ENCODE assay signal across 1 cellular context in the genomic region with DNA sequence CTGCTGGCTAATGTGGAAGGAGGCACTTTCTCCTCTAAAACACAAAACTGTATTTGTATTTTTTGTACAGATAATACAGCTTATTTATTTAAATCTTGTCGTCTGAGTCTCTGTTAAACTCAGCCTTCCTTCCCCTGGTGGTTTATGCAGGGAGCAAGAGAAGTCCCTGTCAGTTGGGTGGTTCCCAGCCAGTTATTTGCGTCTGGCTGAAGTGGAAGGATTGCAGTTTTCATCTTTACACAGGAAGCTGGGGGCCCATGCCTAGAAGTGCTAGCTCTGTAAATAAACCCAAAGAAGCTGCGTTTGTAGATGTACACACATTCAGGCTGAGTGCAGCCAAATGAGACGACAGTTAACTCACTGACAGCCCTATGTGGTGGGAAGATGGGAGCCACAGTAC.
TF ChIP-seq lines count a peak whose summit lies in the region.

No MANE protein-coding gene starts in this region.

TF ChIP-seq in H1, 55 proteins besides CTCF, POLR2A, EP300 and RAD21 (continued from another document):
- TF ChIP-seq, protein P1, sequence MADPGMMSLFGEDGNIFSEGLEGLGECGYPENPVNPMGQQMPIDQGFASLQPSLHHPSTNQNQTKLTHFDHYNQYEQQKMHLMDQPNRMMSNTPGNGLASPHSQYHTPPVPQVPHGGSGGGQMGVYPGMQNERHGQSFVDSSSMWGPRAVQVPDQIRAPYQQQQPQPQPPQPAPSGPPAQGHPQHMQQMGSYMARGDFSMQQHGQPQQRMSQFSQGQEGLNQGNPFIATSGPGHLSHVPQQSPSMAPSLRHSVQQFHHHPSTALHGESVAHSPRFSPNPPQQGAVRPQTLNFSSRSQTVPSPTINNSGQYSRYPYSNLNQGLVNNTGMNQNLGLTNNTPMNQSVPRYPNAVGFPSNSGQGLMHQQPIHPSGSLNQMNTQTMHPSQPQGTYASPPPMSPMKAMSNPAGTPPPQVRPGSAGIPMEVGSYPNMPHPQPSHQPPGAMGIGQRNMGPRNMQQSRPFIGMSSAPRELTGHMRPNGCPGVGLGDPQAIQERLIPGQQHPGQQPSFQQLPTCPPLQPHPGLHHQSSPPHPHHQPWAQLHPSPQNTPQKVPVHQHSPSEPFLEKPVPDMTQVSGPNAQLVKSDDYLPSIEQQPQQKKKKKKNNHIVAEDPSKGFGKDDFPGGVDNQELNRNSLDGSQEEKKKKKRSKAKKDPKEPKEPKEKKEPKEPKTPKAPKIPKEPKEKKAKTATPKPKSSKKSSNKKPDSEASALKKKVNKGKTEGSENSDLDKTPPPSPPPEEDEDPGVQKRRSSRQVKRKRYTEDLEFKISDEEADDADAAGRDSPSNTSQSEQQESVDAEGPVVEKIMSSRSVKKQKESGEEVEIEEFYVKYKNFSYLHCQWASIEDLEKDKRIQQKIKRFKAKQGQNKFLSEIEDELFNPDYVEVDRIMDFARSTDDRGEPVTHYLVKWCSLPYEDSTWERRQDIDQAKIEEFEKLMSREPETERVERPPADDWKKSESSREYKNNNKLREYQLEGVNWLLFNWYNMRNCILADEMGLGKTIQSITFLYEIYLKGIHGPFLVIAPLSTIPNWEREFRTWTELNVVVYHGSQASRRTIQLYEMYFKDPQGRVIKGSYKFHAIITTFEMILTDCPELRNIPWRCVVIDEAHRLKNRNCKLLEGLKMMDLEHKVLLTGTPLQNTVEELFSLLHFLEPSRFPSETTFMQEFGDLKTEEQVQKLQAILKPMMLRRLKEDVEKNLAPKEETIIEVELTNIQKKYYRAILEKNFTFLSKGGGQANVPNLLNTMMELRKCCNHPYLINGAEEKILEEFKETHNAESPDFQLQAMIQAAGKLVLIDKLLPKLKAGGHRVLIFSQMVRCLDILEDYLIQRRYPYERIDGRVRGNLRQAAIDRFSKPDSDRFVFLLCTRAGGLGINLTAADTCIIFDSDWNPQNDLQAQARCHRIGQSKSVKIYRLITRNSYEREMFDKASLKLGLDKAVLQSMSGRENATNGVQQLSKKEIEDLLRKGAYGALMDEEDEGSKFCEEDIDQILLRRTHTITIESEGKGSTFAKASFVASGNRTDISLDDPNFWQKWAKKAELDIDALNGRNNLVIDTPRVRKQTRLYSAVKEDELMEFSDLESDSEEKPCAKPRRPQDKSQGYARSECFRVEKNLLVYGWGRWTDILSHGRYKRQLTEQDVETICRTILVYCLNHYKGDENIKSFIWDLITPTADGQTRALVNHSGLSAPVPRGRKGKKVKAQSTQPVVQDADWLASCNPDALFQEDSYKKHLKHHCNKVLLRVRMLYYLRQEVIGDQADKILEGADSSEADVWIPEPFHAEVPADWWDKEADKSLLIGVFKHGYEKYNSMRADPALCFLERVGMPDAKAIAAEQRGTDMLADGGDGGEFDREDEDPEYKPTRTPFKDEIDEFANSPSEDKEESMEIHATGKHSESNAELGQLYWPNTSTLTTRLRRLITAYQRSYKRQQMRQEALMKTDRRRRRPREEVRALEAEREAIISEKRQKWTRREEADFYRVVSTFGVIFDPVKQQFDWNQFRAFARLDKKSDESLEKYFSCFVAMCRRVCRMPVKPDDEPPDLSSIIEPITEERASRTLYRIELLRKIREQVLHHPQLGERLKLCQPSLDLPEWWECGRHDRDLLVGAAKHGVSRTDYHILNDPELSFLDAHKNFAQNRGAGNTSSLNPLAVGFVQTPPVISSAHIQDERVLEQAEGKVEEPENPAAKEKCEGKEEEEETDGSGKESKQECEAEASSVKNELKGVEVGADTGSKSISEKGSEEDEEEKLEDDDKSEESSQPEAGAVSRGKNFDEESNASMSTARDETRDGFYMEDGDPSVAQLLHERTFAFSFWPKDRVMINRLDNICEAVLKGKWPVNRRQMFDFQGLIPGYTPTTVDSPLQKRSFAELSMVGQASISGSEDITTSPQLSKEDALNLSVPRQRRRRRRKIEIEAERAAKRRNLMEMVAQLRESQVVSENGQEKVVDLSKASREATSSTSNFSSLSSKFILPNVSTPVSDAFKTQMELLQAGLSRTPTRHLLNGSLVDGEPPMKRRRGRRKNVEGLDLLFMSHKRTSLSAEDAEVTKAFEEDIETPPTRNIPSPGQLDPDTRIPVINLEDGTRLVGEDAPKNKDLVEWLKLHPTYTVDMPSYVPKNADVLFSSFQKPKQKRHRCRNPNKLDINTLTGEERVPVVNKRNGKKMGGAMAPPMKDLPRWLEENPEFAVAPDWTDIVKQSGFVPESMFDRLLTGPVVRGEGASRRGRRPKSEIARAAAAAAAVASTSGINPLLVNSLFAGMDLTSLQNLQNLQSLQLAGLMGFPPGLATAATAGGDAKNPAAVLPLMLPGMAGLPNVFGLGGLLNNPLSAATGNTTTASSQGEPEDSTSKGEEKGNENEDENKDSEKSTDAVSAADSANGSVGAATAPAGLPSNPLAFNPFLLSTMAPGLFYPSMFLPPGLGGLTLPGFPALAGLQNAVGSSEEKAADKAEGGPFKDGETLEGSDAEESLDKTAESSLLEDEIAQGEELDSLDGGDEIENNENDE (IDR thresholded peaks at IDR 0.05; ENCODE audit: insufficient replicate concordance, low read length), result no peak
